Comparison of ENCODE assay signal across 8 cellular contexts in genomic region chr1:205321109-205321958, GRCh38. TPM values are rescaled to one million over a fixed set of nuclear protein-coding genes. Genes with fewer than 3 reads are reported as not detected.
DNase-seq lines count a peak whose midpoint lies in the region; ATAC-seq and TF ChIP-seq lines count a peak whose summit lies in the region.

Gene NUAK2 (minus strand): TSS chr1:205321745. CDS start chr1:205321628, 117 bp downstream.

- H4K20me1 ChIP-seq in MM.1S (ENCODE audit: insufficient read depth, low read length) (no peaks in the 10 kb centered on the region), SK-N-SH (ENCODE audit: insufficient read depth) (peaks cover 28% of the 10 kb centered on the region)

- H3K79me2 ChIP-seq in MM.1S (ENCODE audit: low read length) (peaks cover 51% of the 10 kb centered on the region), SK-N-SH (ENCODE audit: insufficient read depth) (peaks cover 52% of the 10 kb centered on the region)

- CTCF ChIA-PET in SK-N-SH (lab: Yijun Ruan, JAX): interaction anchor here (0.6 to 46.8 kb wide), 13 partner anchors 8 to 164 kb away, joined by 3 to 1368 read pairs (median 4); no protein-coding TSS in a partner anchor

- TF ChIP-seq CTCF in MM.1S (IDR thresholded peaks at IDR 0.05; ENCODE audit: low read length): peak; percentile 55
- TF ChIP-seq CTCF in SK-N-SH (IDR thresholded peaks at IDR 0.05): peak; percentile 45
- peak; percentile 19 for TF ChIP-seq CTCF in neutrophil (IDR thresholded peaks at IDR 0.05)

- peaks cover 12 to 18% of the 10 kb centered on the region in 2 donors for H3K36me3 Mint-ChIP-seq in activated naive CD4-positive, alpha-beta T cell treated with anti-CD3 and anti-CD28 coated beads, Interleukin-2, amount 50 U/mL, for 72 hours

- H3K9ac ChIP-seq in MM.1S (ENCODE audit: low read length) (peak within 1 kb of the TSS; percentile 79), SK-N-SH (peak within 1 kb of the TSS; percentile 90), subcutaneous abdominal adipose tissue (ENCODE audit: low read length in 5 of 5) (peak within 1 kb of the TSS in 4 of 5 donors; percentile 80 to 86 (median 83))

- no peaks in the 10 kb centered on the region for H3K9me3 Mint-ChIP-seq in activated naive CD4-positive, alpha-beta T cell treated with anti-CD3 and anti-CD28 coated beads, Interleukin-2, amount 50 U/mL, for 72 hours

- POLR2A ChIA-PET in SK-N-SH (lab: Yijun Ruan, JAX): no interaction called here

- H3K4me3 ChIP-seq in MM.1S (ENCODE audit: low read length) (peak within 1 kb of the TSS; percentile 92), SK-N-SH (ENCODE audit: low read depth in 2 of 2, low read length in 1 of 2) (peak within 1 kb of the TSS; percentile 78 to 95), neutrophil (ENCODE audit: low read depth in 1 of 2, low read length in 1 of 2) (peak within 1 kb of the TSS; percentile 98 to 99), subcutaneous abdominal adipose tissue (ENCODE audit: low read depth in 1 of 5, low read length in 5 of 5) (peak within 1 kb of the TSS; percentile 77 to 93 (median 82))

- peak; percentile 84 to 87 for ATAC-seq in activated naive CD4-positive, alpha-beta T cell treated with anti-CD3 and anti-CD28 coated beads, Interleukin-2, amount 50 U/mL, for 72 hours

- H3K9me2 ChIP-seq in MM.1S (replicated peaks; ENCODE audit: insufficient read depth, low read length) (no peaks in the 10 kb centered on the region), SK-N-SH (no peaks in the 10 kb centered on the region)

- TF ChIP-seq RAD21 in SK-N-SH (IDR thresholded peaks at IDR 0.05; ENCODE audit: low read length): no peak

- no peaks in the 10 kb centered on the region for H3K9me3 ChIP-seq in MM.1S (replicated peaks; ENCODE audit: insufficient read depth, low read length)
- H3K9me3 ChIP-seq in SK-N-SH: no peaks in the 10 kb centered on the region
- no peaks in the 10 kb centered on the region for H3K9me3 ChIP-seq in neutrophil
- H3K9me3 ChIP-seq in subcutaneous abdominal adipose tissue (ENCODE audit: control insufficient read depth in 5 of 5, low read length in 5 of 5): no peaks in the 10 kb centered on the region

- H3F3A ChIP-seq in MM.1S (ENCODE audit: insufficient read depth, low read length) (peaks cover 16% of the 10 kb centered on the region), SK-N-SH (replicated peaks; ENCODE audit: insufficient read depth) (no peaks in the 10 kb centered on the region)

- peaks cover 47% of the 10 kb centered on the region for H3K4me1 ChIP-seq in MM.1S (ENCODE audit: low read length)
- peaks cover 19 to 31% of the 10 kb centered on the region in 2 experiments for H3K4me1 ChIP-seq in SK-N-SH (ENCODE audit: control insufficient read depth in 1 of 2, insufficient read depth in 2 of 2, low read depth in 1 of 2, low read length in 1 of 2)
- H3K4me1 ChIP-seq in neutrophil (ENCODE audit: control insufficient read depth in 1 of 2, insufficient read depth in 1 of 2, low read depth in 1 of 2, low read length in 1 of 2): peaks cover 45 to 52% of the 10 kb centered on the region in 2 experiments
- peaks cover 7 to 60% (median 45%) of the 10 kb centered on the region in 5 donors for H3K4me1 ChIP-seq in subcutaneous abdominal adipose tissue (ENCODE audit: control insufficient read depth in 5 of 5, insufficient read depth in 5 of 5, low read length in 5 of 5)

- H3K27me3 ChIP-seq in MM.1S (replicated peaks; ENCODE audit: insufficient read depth, low read length) (no peaks in the 10 kb centered on the region), SK-N-SH (ENCODE audit: insufficient read depth) (no peaks in the 10 kb centered on the region), neutrophil (peaks cover 3% of the 10 kb centered on the region), subcutaneous abdominal adipose tissue (ENCODE audit: control insufficient read depth in 5 of 5, insufficient read depth in 4 of 5, low read length in 5 of 5) (no peaks in the 10 kb centered on the region)

- peak within 1 kb of the TSS; percentile 46; the same call in 1 of the 2 replicates for H3K27ac ChIP-seq in MM.1S (ENCODE audit: low read length)
- H3K27ac ChIP-seq in SK-N-SH (ENCODE audit: low read depth in 2 of 2, low read length in 1 of 2): peak within 1 kb of the TSS in 1 of 2 experiments; percentile 75; a peak in 2 of 4 replicates
- peak within 1 kb of the TSS; percentile 98 for H3K27ac ChIP-seq in neutrophil
- H3K27ac ChIP-seq in subcutaneous abdominal adipose tissue (ENCODE audit: low read depth, low read length): peak within 1 kb of the TSS; percentile 65

- H2AFZ ChIP-seq in MM.1S (ENCODE audit: low read length) (peak within 1 kb of the TSS; percentile 74), SK-N-SH (ENCODE audit: low read depth) (peak within 1 kb of the TSS; percentile 58)

- TF ChIP-seq EP300 in SK-N-SH (IDR thresholded peaks at IDR 0.05; ENCODE audit: borderline replicate concordance in 1 of 2, low read depth in 1 of 2, low read length in 1 of 2): no peak

- H3K36me3 ChIP-seq in MM.1S (replicated peaks; ENCODE audit: insufficient read depth, low read length): no peaks in the 10 kb centered on the region
- H3K36me3 ChIP-seq in SK-N-SH (replicated peaks in 1 of 2; ENCODE audit: control insufficient read depth in 1 of 2, insufficient read depth in 2 of 2, low read length in 1 of 2): no peaks in the 10 kb centered on the region
- peaks cover 28% of the 10 kb centered on the region for H3K36me3 ChIP-seq in neutrophil
- no peaks in the 10 kb centered on the region for H3K36me3 ChIP-seq in subcutaneous abdominal adipose tissue (ENCODE audit: control insufficient read depth in 5 of 5, insufficient read depth in 5 of 5, low read length in 5 of 5)

- 1% methylated on average over 38 of the region's 79 CpGs for WGBS in SK-N-SH (ENCODE audit: low lambda C conversion rate)

- H3K4me2 ChIP-seq in MM.1S (ENCODE audit: low read depth, low read length) (peak within 1 kb of the TSS; percentile 92), SK-N-SH (peak within 1 kb of the TSS; percentile 84)

- peak within 1 kb of the TSS; percentile 89 to 92 for H3K27ac Mint-ChIP-seq in activated naive CD4-positive, alpha-beta T cell treated with anti-CD3 and anti-CD28 coated beads, Interleukin-2, amount 50 U/mL, for 72 hours

- DNase-seq in GM03348 (ENCODE audit: low spot score) (peak; percentile 97), MM.1S (peak; percentile 93), SK-N-SH (peak; percentile 94), glomerular endothelial cell (ENCODE audit: extremely low read depth, low read depth, low spot score) (no peak), GM19238 (ENCODE audit: insufficient read length, low spot score) (no peak)
- DNase-seq in activated naive CD4-positive, alpha-beta T cell treated with anti-CD3 and anti-CD28 coated beads, Interleukin-2, amount 50 U/mL, for 72 hours (ENCODE audit: low spot score in 2 of 2): peak; percentile 83 to 87

TF ChIP-seq in SK-N-SH, 30 proteins besides CTCF, POLR2A, EP300 and RAD21 (continues in another document):
- TF ChIP-seq YY1 (IDR thresholded peaks at IDR 0.05; ENCODE audit: low read depth) (0 out of 2 replicates have a peak, but pooled peaks have one; percentile 32), GATA2 (CRISPR knock-in tag; IDR thresholded peaks at IDR 0.05) (no peak), MAX (IDR thresholded peaks at IDR 0.05; ENCODE audit: low read depth) (peak; percentile 68), RFX5 (IDR thresholded peaks at IDR 0.05; ENCODE audit: low read length) (peak; percentile 54; the same call in 1 of the 2 replicates), TCF12 (IDR thresholded peaks at IDR 0.05) (no peak), ELF1 (IDR thresholded peaks at IDR 0.05) (no peak), TAF1 (IDR thresholded peaks at IDR 0.05; ENCODE audit: borderline replicate concordance, low read depth, low read length) (peak; percentile 71; the same call in 1 of the 2 replicates), FOXJ3 (CRISPR knock-in tag; IDR thresholded peaks at IDR 0.05) (no peak), TEAD4 (IDR thresholded peaks at IDR 0.05; ENCODE audit: borderline replicate concordance, insufficient read depth) (no peak), RCOR1 (IDR thresholded peaks at IDR 0.05; ENCODE audit: low read length) (0 out of 2 replicates have a peak, but pooled peaks have one; percentile 31), SIN3A (IDR thresholded peaks at IDR 0.05; ENCODE audit: borderline replicate concordance, low read depth, low read length) (peak; percentile 26; the same call in 1 of the 2 replicates), POLR2AphosphoS5 (IDR thresholded peaks at IDR 0.05; ENCODE audit: low read depth, low read length) (peak; percentile 84), MXI1 (IDR thresholded peaks at IDR 0.05; ENCODE audit: low read depth, low read length) (no peak), SMC3 (IDR thresholded peaks at IDR 0.05; ENCODE audit: low read depth, low read length) (no peak), NFIC (IDR thresholded peaks at IDR 0.05; ENCODE audit: borderline replicate concordance) (no peak), MEF2A (IDR thresholded peaks at IDR 0.05; ENCODE audit: borderline replicate concordance, low read depth) (no peak), NRF1 (IDR thresholded peaks at IDR 0.05; ENCODE audit: low read depth, low read length) (no peak), USF1 (IDR thresholded peaks at IDR 0.05; ENCODE audit: borderline replicate concordance, low read depth) (peak; percentile 85), GABPA (IDR thresholded peaks at IDR 0.05; ENCODE audit: low read depth) (no peak)

RNA-seq across cellular contexts. Expression of gene NUAK2, which starts in this region (rescaled TPM):
- polyA plus RNA-seq in SK-N-SH (2012; rRNA removed): 6.8 and 11.1 TPM in 2 replicates
- polyA plus RNA-seq in SK-N-SH (2012; cell fraction: cytosol; rRNA removed): 4.4 and 6.4 TPM in 2 replicates
- polyA plus RNA-seq in SK-N-SH (2012; cell fraction: nucleus; rRNA removed): 13.2 and 14.3 TPM in 2 replicates
- total RNA-seq in activated naive CD4-positive, alpha-beta T cell treated with anti-CD3 and anti-CD28 coated beads, Interleukin-2, amount 50 U/mL, for 72 hours: 1 to 10 TPM; 5.9 to 6.8 TPM
- 14.4 and 17.7 TPM in 2 replicates for total RNA-seq in glomerular endothelial cell

Comparison
In these comparisons a context has a peak if more than half of its experiments do, and no peak if none do; other contexts are left out.
1. DNase-seq: peak in GM03348 (single experiment), MM.1S (single experiment), SK-N-SH (single experiment) and activated naive CD4-positive, alpha-beta T cell treated with anti-CD3 and anti-CD28 coated beads, Interleukin-2, amount 50 U/mL, for 72 hours (2 of 2); none in glomerular endothelial cell (single experiment) and GM19238 (single experiment).
2. Peak in every context shown above with its lines, with median percentiles within 50 percentile points of each other: H3K4me3 ChIP-seq, H3K9ac ChIP-seq and CTCF ChIP-seq.